20 cellular contexts compared by ENCODE assay signal in the genomic region with DNA sequence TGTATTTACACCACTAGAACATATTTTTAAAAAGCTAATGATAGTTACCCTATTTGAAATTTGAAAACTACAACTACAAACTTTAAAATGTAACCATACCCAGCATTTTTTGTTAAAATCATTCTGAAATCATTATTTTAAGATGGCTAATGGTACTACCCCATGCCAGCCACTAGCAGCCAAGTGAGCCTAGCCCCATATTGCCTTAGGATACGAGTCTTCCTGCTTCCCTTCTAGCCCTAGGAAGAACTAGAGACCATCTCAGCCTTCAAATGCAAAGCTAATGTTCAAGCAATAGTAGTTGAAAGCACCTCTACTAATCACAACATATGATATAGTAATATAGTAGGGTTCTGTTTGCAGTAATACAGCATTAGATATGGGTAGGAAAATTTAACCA.
"Had no signal": no experiment of that assay in that cellular context is flagged by ENCODE, and none has a peak within 500 bp of the region (broad histone marks: within the 10 kb centered on the region; RNA-seq: fewer than 3 reads in every experiment).

No MANE protein-coding gene starts in this region.

- H3K4me3 ChIP-seq: MG63 had no signal

- ATAC-seq: HepG2 had no signal

- H3K9me2 ChIP-seq: SK-N-SH had no signal

- H3K27me3 ChIP-seq: MG63 had no signal

- H3K9me3 ChIP-seq: MG63, SK-N-SH had no signal

- H3K4me2 ChIP-seq: SK-N-SH had no signal

- H3K9ac ChIP-seq: SK-N-SH had no signal

- H3K36me3 ChIP-seq: MG63 had no signal

- DNase-seq: IMR-90, Karpas-422, KG1, MG63, NCI-H1092, NCI-H1105 treated with DMSO at 0.1 percent for 48 hours, NCI-H1417 treated with DMSO at 0.1 percent for 48 hours, NCI-H146, NCI-H1694 treated with DMSO at 0.1 percent for 48 hours, NCI-H1930, NCI-H2107, NCI-H2227 treated with DMSO at 0.1 percent for 48 hours, NCI-H524, NCI-H526 treated with DMSO at 0.1 percent for 48 hours, NCI-H774, RPMI8226, SHP77, SK-N-SH, SW 1271 had no signal
